In the genomic region with DNA sequence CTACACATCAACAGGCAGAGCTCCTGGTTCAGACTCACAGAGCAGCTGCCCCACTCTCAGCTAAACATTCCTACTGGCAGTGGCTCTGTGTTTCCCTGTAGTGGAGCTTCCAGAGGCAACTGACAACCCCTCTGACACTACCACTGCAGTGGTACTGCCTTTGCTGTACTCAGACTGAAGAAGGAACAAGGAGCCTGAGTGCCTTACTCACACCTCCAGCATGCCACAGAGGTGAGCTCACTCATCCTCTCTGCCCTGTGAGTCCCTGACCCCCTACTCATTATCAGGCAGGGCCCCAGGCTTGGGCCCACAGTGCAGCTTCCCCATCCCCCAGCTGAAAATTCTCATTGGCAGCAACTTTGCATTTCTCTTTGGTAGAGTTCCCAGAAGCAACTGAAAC, we compare ENCODE assay signal across 1 cellular context.
TF ChIP-seq lines count a peak whose summit lies in the region.

No MANE protein-coding gene starts in this region.

TF ChIP-seq in GM23338, 12 proteins besides CTCF, POLR2A, EP300 and RAD21 (continued from another document):
- TF ChIP-seq, protein P1, sequence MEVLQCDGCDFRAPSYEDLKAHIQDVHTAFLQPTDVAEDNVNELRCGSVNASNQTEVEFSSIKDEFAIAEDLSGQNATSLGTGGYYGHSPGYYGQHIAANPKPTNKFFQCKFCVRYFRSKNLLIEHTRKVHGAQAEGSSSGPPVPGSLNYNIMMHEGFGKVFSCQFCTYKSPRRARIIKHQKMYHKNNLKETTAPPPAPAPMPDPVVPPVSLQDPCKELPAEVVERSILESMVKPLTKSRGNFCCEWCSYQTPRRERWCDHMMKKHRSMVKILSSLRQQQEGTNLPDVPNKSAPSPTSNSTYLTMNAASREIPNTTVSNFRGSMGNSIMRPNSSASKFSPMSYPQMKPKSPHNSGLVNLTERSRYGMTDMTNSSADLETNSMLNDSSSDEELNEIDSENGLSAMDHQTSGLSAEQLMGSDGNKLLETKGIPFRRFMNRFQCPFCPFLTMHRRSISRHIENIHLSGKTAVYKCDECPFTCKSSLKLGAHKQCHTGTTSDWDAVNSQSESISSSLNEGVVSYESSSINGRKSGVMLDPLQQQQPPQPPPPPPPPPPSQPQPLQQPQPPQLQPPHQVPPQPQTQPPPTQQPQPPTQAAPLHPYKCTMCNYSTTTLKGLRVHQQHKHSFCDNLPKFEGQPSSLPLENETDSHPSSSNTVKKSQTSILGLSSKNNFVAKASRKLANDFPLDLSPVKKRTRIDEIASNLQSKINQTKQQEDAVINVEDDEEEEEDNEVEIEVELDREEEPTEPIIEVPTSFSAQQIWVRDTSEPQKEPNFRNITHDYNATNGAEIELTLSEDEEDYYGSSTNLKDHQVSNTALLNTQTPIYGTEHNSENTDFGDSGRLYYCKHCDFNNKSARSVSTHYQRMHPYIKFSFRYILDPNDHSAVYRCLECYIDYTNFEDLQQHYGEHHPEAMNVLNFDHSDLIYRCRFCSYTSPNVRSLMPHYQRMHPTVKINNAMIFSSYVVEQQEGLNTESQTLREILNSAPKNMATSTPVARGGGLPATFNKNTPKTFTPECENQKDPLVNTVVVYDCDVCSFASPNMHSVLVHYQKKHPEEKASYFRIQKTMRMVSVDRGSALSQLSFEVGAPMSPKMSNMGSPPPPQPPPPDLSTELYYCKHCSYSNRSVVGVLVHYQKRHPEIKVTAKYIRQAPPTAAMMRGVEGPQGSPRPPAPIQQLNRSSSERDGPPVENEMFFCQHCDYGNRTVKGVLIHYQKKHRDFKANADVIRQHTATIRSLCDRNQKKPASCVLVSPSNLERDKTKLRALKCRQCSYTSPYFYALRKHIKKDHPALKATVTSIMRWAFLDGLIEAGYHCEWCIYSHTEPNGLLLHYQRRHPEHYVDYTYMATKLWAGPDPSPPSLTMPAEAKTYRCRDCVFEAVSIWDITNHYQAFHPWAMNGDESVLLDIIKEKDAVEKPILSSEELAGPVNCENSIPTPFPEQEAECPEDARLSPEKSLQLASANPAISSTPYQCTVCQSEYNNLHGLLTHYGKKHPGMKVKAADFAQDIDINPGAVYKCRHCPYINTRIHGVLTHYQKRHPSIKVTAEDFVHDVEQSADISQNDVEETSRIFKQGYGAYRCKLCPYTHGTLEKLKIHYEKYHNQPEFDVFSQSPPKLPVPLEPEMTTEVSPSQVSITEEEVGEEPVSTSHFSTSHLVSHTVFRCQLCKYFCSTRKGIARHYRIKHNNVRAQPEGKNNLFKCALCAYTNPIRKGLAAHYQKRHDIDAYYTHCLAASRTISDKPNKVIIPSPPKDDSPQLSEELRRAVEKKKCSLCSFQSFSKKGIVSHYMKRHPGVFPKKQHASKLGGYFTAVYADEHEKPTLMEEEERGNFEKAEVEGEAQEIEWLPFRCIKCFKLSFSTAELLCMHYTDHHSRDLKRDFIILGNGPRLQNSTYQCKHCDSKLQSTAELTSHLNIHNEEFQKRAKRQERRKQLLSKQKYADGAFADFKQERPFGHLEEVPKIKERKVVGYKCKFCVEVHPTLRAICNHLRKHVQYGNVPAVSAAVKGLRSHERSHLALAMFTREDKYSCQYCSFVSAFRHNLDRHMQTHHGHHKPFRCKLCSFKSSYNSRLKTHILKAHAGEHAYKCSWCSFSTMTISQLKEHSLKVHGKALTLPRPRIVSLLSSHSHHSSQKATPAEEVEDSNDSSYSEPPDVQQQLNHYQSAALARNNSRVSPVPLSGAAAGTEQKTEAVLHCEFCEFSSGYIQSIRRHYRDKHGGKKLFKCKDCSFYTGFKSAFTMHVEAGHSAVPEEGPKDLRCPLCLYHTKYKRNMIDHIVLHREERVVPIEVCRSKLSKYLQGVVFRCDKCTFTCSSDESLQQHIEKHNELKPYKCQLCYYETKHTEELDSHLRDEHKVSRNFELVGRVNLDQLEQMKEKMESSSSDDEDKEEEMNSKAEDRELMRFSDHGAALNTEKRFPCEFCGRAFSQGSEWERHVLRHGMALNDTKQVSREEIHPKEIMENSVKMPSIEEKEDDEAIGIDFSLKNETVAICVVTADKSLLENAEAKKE (CRISPR knock-in tag; IDR thresholded peaks at IDR 0.05), result no peak
- TF ChIP-seq ZNF331 (CRISPR knock-in tag; IDR thresholded peaks at IDR 0.05; ENCODE audit: low read depth), result no peak
- TF ChIP-seq JUNB (IDR thresholded peaks at IDR 0.05; ENCODE audit: unreplicated experiment), result no peak
- no peak for TF ChIP-seq EZH2 (IDR thresholded peaks at IDR 0.05; ENCODE audit: low read depth, unreplicated experiment)
- TF ChIP-seq, protein P2, sequence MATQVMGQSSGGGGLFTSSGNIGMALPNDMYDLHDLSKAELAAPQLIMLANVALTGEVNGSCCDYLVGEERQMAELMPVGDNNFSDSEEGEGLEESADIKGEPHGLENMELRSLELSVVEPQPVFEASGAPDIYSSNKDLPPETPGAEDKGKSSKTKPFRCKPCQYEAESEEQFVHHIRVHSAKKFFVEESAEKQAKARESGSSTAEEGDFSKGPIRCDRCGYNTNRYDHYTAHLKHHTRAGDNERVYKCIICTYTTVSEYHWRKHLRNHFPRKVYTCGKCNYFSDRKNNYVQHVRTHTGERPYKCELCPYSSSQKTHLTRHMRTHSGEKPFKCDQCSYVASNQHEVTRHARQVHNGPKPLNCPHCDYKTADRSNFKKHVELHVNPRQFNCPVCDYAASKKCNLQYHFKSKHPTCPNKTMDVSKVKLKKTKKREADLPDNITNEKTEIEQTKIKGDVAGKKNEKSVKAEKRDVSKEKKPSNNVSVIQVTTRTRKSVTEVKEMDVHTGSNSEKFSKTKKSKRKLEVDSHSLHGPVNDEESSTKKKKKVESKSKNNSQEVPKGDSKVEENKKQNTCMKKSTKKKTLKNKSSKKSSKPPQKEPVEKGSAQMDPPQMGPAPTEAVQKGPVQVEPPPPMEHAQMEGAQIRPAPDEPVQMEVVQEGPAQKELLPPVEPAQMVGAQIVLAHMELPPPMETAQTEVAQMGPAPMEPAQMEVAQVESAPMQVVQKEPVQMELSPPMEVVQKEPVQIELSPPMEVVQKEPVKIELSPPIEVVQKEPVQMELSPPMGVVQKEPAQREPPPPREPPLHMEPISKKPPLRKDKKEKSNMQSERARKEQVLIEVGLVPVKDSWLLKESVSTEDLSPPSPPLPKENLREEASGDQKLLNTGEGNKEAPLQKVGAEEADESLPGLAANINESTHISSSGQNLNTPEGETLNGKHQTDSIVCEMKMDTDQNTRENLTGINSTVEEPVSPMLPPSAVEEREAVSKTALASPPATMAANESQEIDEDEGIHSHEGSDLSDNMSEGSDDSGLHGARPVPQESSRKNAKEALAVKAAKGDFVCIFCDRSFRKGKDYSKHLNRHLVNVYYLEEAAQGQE (IDR thresholded peaks at IDR 0.05; ENCODE audit: unreplicated experiment), result no peak
